8 cellular contexts compared by ENCODE assay signal in the genomic region with DNA sequence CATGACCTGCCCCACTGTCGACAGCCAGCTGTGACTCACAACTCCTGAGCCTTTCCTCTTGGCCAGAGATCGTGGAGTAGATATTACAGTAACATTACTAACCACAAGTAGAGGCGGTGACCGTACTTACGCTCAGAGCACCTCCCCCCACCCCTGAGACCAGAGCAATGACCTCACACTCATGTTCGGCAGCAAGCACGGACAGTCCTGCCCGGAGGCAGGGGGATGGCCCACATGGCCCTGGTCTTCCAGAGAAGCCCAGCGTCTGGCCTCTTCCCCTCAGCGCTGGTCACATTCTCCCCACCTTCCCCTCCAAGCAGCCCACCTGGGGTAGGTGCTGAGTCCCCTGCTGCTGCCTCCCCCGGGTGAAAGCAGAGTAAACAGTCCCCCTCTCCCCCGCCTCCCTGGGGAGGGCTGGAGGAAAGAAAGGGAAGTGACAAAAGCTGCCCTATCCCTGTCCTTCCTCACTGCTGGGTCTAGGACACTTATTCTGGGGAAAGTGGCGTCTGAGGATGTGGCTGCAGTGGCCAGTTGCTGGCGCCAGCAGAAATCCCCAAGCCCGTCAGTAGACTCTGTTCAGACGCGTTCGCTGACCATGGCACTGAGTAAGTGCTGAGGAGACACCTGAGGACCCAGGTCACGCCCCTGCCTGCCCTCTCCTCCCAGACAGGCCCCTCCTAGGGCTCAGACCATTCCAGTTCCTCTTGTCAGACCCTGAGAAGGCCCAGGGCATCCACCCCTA.
DNase-seq lines count a peak whose midpoint lies in the region; ATAC-seq and TF ChIP-seq lines count a peak whose summit lies in the region.

No MANE protein-coding gene starts in this region.

- TF ChIP-seq CTCF in gastroesophageal sphincter (IDR thresholded peaks at IDR 0.05): no peak

- intact Hi-C loops in sciatic nerve (cut with DNase I): no loop called here
- intact Hi-C loops in activated T-helper 1 cell treated with anti-CD3 and anti-CD28 coated beads, Interleukin-12 subunit alpha, Interleukin-12 subunit beta, Interleukin-2, Interleukin-4 antibody, amounts not matched to agents 30 ng/mL and 10 ng/mL and 1 ng/mL, durations not matched to agents 14 hours and 24 hours and 36 hours (cut with micrococcal nuclease): loop anchor here (2.0 kb wide), 1 partner anchor 14 kb away; no protein-coding TSS in a partner anchor

- peaks cover 5% of the 10 kb centered on the region for H3K27me3 Mint-ChIP-seq in activated T-helper 1 cell treated with anti-CD3 and anti-CD28 coated beads, Interleukin-12 subunit alpha, Interleukin-12 subunit beta, Interleukin-2, Interleukin-4 antibody, amounts not matched to agents 30 ng/mL and 10 ng/mL and 1 ng/mL, durations not matched to agents 14 hours and 24 hours and 36 hours (ENCODE audit: insufficient read depth)

- no peak overlapping the region for H3K4me3 Mint-ChIP-seq in activated T-helper 1 cell treated with anti-CD3 and anti-CD28 coated beads, Interleukin-12 subunit alpha, Interleukin-12 subunit beta, Interleukin-2, Interleukin-4 antibody, amounts not matched to agents 30 ng/mL and 10 ng/mL and 1 ng/mL, durations not matched to agents 14 hours and 24 hours and 36 hours

- H3K36me3 Mint-ChIP-seq in activated T-helper 1 cell treated with anti-CD3 and anti-CD28 coated beads, Interleukin-12 subunit alpha, Interleukin-12 subunit beta, Interleukin-2, Interleukin-4 antibody, amounts not matched to agents 30 ng/mL and 10 ng/mL and 1 ng/mL, durations not matched to agents 14 hours and 24 hours and 36 hours (ENCODE audit: low read depth): peaks cover 2% of the 10 kb centered on the region

- H3K9me3 ChIP-seq in gastroesophageal sphincter: no peaks in the 10 kb centered on the region

- no CpG with 5 or more reads among the region's 19 CpGs for WGBS in gastroesophageal sphincter (ENCODE audit: low coverage in 1 of 2), 2 donors

- no peaks in the 10 kb centered on the region for H3K27me3 ChIP-seq in gastroesophageal sphincter

- H3K4me1 ChIP-seq in gastroesophageal sphincter: peaks cover 0 to 60% (median 27%) of the 10 kb centered on the region in 3 donors

- peak; percentile 99 for DNase-seq in EL
- peak; percentile 89 for DNase-seq in SW480 (ENCODE audit: low spot score)
- DNase-seq in sciatic nerve (ENCODE audit: low spot score): peak; percentile 80
- no peak for DNase-seq in NK-92 (lab: John Stamatoyannopoulos, UW; ENCODE audit: unreplicated experiment)
- no peak for DNase-seq in NCI-H524 (lab: John Stamatoyannopoulos, UW)
- no peak for DNase-seq in activated T-helper 1 cell treated with anti-CD3 and anti-CD28 coated beads, Interleukin-12 subunit alpha, Interleukin-12 subunit beta, Interleukin-2, Interleukin-4 antibody, amounts not matched to agents 30 ng/mL and 10 ng/mL and 1 ng/mL, durations not matched to agents 14 hours and 24 hours and 36 hours (ENCODE audit: low spot score)

- H3K4me3 ChIP-seq in gastroesophageal sphincter: no peak overlapping the region

- H3K36me3 ChIP-seq in gastroesophageal sphincter: no peaks in the 10 kb centered on the region

- peak in 1 of 2 donors; percentile 12 for TF ChIP-seq POLR2A in gastroesophageal sphincter (IDR thresholded peaks at IDR 0.05)

- peak overlapping the region; percentile 12 to 84 (median 78) for H3K27ac ChIP-seq in gastroesophageal sphincter

- peaks cover 22% of the 10 kb centered on the region for H3K4me1 Mint-ChIP-seq in activated T-helper 1 cell treated with anti-CD3 and anti-CD28 coated beads, Interleukin-12 subunit alpha, Interleukin-12 subunit beta, Interleukin-2, Interleukin-4 antibody, amounts not matched to agents 30 ng/mL and 10 ng/mL and 1 ng/mL, durations not matched to agents 14 hours and 24 hours and 36 hours (ENCODE audit: low read depth)

- no peaks in the 10 kb centered on the region for H3K9me3 Mint-ChIP-seq in activated T-helper 1 cell treated with anti-CD3 and anti-CD28 coated beads, Interleukin-12 subunit alpha, Interleukin-12 subunit beta, Interleukin-2, Interleukin-4 antibody, amounts not matched to agents 30 ng/mL and 10 ng/mL and 1 ng/mL, durations not matched to agents 14 hours and 24 hours and 36 hours

- ATAC-seq in HG02610 (IDR thresholded peaks at IDR 0.05; ENCODE audit: unreplicated experiment) (peak; percentile 74), gastroesophageal sphincter (peak; percentile 91), sciatic nerve (peak; percentile 84)

- H3K27ac Mint-ChIP-seq in activated T-helper 1 cell treated with anti-CD3 and anti-CD28 coated beads, Interleukin-12 subunit alpha, Interleukin-12 subunit beta, Interleukin-2, Interleukin-4 antibody, amounts not matched to agents 30 ng/mL and 10 ng/mL and 1 ng/mL, durations not matched to agents 14 hours and 24 hours and 36 hours: no peak overlapping the region

- no peak for TF ChIP-seq EP300 in gastroesophageal sphincter (IDR thresholded peaks at IDR 0.05)

Comparison
In these comparisons a context has a peak if more than half of its experiments do, and no peak if none do; other contexts are left out.
1. DNase-seq: peak in EL (single experiment), SW480 (single experiment) and sciatic nerve (single experiment); none in NK-92 (single experiment), NCI-H524 (0 of 2) and activated T-helper 1 cell treated with anti-CD3 and anti-CD28 coated beads, Interleukin-12 subunit alpha, Interleukin-12 subunit beta, Interleukin-2, Interleukin-4 antibody, amounts not matched to agents 30 ng/mL and 10 ng/mL and 1 ng/mL, durations not matched to agents 14 hours and 24 hours and 36 hours (single experiment).
2. Peak in every context shown above with its lines, with median percentiles within 50 percentile points of each other: ATAC-seq.